ENCODE assay signal across 26 cellular contexts in genomic region chr3:58597770-58598310, GRCh38. TPM values are rescaled to one million over a fixed set of nuclear protein-coding genes. Genes with fewer than 3 reads are reported as not detected.
"Had no signal": no experiment of that assay in that cellular context is flagged by ENCODE, and none has a peak within 500 bp of the region (broad histone marks: within the 10 kb centered on the region; RNA-seq: fewer than 3 reads in every experiment).

No MANE protein-coding gene starts in this region.

- H3K4me2 ChIP-seq: hepatocyte had no signal

- H3K4me1 Mint-ChIP-seq: memory B cell; natural killer cell; neural crest cell; stimulated activated naive B cell treated with anti-CD40 and anti-IgM and Interleukin-4, amounts not matched to agents 10 μg/mL and 1 μg/mL and 100 μg/mL, for 72 hours had no signal

- H3K79me2 ChIP-seq: hepatocyte, parathyroid adenoma had no signal

- H3K9me3 Mint-ChIP-seq: memory B cell; natural killer cell; neural crest cell; stimulated activated naive B cell treated with anti-CD40 and anti-IgM and Interleukin-4, amounts not matched to agents 10 μg/mL and 1 μg/mL and 100 μg/mL, for 72 hours; stimulated activated naive CD8-positive, alpha-beta T cell treated with anti-CD3 and anti-CD28 coated beads, Interleukin-15, Interleukin-2, amounts not matched to agents 100 ng/mL and 50 ng/mL, for 24 hours had no signal

- H3K4me1 ChIP-seq: esophagus muscularis mucosa, foreskin keratinocyte, gastroesophageal sphincter, heart left ventricle, parathyroid adenoma, prostate gland, right atrium auricular region, spleen, transverse colon, upper lobe of right lung, uterus had no signal

- H3K9me3 ChIP-seq: esophagus muscularis mucosa, gastroesophageal sphincter, heart left ventricle, prostate gland, right atrium auricular region, spleen, transverse colon, upper lobe of right lung, uterus had no signal

- H3K27ac ChIP-seq: coronary artery, esophagus muscularis mucosa, foreskin keratinocyte, gastroesophageal sphincter, heart left ventricle, hepatocyte, parathyroid adenoma, prostate gland, right atrium auricular region, skin epidermis, spleen, transverse colon, upper lobe of right lung, uterus had no signal

- H3K27ac Mint-ChIP-seq: memory B cell; natural killer cell; stimulated activated naive B cell treated with anti-CD40 and anti-IgM and Interleukin-4, amounts not matched to agents 10 μg/mL and 1 μg/mL and 100 μg/mL, for 72 hours; stimulated activated naive CD8-positive, alpha-beta T cell treated with anti-CD3 and anti-CD28 coated beads, Interleukin-15, Interleukin-2, amounts not matched to agents 100 ng/mL and 50 ng/mL, for 24 hours had no signal

- ATAC-seq: foreskin keratinocyte; gastroesophageal sphincter; heart left ventricle; natural killer cell; stimulated activated naive B cell treated with anti-CD40 and anti-IgM and Interleukin-4, amounts not matched to agents 10 μg/mL and 1 μg/mL and 100 μg/mL, for 72 hours; upper lobe of right lung had no signal

- H3K36me3 ChIP-seq: esophagus muscularis mucosa, gastroesophageal sphincter, heart left ventricle, prostate gland, right atrium auricular region, spleen, transverse colon, upper lobe of right lung, uterus had no signal

- H3K36me3 Mint-ChIP-seq: memory B cell; natural killer cell; stimulated activated naive B cell treated with anti-CD40 and anti-IgM and Interleukin-4, amounts not matched to agents 10 μg/mL and 1 μg/mL and 100 μg/mL, for 72 hours had no signal

- H3K4me3 ChIP-seq: coronary artery, esophagus muscularis mucosa, gastroesophageal sphincter, heart left ventricle, hepatocyte, lung, prostate gland, right atrium auricular region, skin epidermis, spleen, transverse colon, upper lobe of right lung, uterus had no signal

- H3K4me3 Mint-ChIP-seq: memory B cell; natural killer cell; neural crest cell; stimulated activated naive B cell treated with anti-CD40 and anti-IgM and Interleukin-4, amounts not matched to agents 10 μg/mL and 1 μg/mL and 100 μg/mL, for 72 hours; stimulated activated naive CD8-positive, alpha-beta T cell treated with anti-CD3 and anti-CD28 coated beads, Interleukin-15, Interleukin-2, amounts not matched to agents 100 ng/mL and 50 ng/mL, for 24 hours had no signal

- H2AFZ ChIP-seq: hepatocyte, parathyroid adenoma had no signal

- DNase-seq: dermis blood vessel endothelial cell; effector memory CD4-positive, alpha-beta T cell; foreskin keratinocyte; heart left ventricle; kidney; natural killer cell; spleen; stimulated activated naive B cell treated with anti-CD40 and anti-IgM and Interleukin-4, amounts not matched to agents 10 μg/mL and 1 μg/mL and 100 μg/mL, for 72 hours; transverse colon; upper lobe of right lung; uterus had no signal

- FAIRE-seq: endothelial cell of umbilical vein, kidney had no signal

- H3K27me3 ChIP-seq: esophagus muscularis mucosa, gastroesophageal sphincter, heart left ventricle, hepatocyte, right atrium auricular region, spleen, upper lobe of right lung, uterus had no signal

- H3K9ac ChIP-seq: parathyroid adenoma had no signal

RNA-seq across cellular contexts. Expression of gene FAM107A, which starts 20.6 kb away (rescaled TPM):
- total RNA-seq: foreskin keratinocyte, mononuclear cell, natural killer cell, osteoblast had no signal
- polyA plus RNA-seq: foreskin keratinocyte had no signal
